12 cellular contexts compared by ENCODE assay signal in genomic region chr3:157533298-157533870, GRCh38. TPM values are rescaled to one million over a fixed set of nuclear protein-coding genes. Genes with fewer than 3 reads are reported as not detected.
A peak's percentile ranks its signal among the peaks of the same experiment; 100 is the strongest.
DNase-seq lines count a peak whose midpoint lies in the region; ATAC-seq, FAIRE-seq and TF ChIP-seq lines count a peak whose summit lies in the region.
"Had no signal": no experiment of that assay in that cellular context is flagged by ENCODE, and none has a peak within 500 bp of the region (broad histone marks: within the 10 kb centered on the region; RNA-seq: fewer than 3 reads in every experiment).

No MANE protein-coding gene starts in this region.

- ATAC-seq in HG03565 (IDR thresholded peaks at IDR 0.05; ENCODE audit: unreplicated experiment) = no peak
- ATAC-seq: CD8-positive, alpha-beta T cell; naive thymus-derived CD8-positive, alpha-beta T cell had no signal

- no peak for TF ChIP-seq CTCF in BJ (IDR thresholded peaks at IDR 0.05; ENCODE audit: insufficient read depth, low read depth, low read length)
- no peak for TF ChIP-seq CTCF in bronchial epithelial cell (IDR thresholded peaks at IDR 0.05; ENCODE audit: insufficient read depth, low read length, severe bottlenecking)

- peak; percentile 51 for DNase-seq in BJ (ENCODE audit: low read depth)
- DNase-seq in NCI-H226 = peak; percentile 70
- peak; percentile 73 for DNase-seq in bronchial epithelial cell (ENCODE audit: low read depth)
- DNase-seq in mesendoderm = no peak
- DNase-seq in NCI-H446 treated with DMSO at 0.1 percent for 48 hours (lab: John Stamatoyannopoulos, UW) = no peak
- DNase-seq in occipital lobe (lab: John Stamatoyannopoulos, UW) = no peak
- DNase-seq in KBM-7 = no peak
- DNase-seq: activated B cell treated with CpG ODN at 0.5 μM for 24 hours; CD8-positive, alpha-beta T cell had no signal

- H2BK120ac ChIP-seq in mesendoderm (ENCODE audit: low read depth, low read length) = no peak overlapping the region

- H3K36me3 ChIP-seq in BJ (ENCODE audit: control insufficient read depth, insufficient read depth, low read length) = no peaks in the 10 kb centered on the region
- no peaks in the 10 kb centered on the region for H3K36me3 ChIP-seq in bronchial epithelial cell (ENCODE audit: control insufficient read depth, insufficient read depth, low read length)
- no peaks in the 10 kb centered on the region for H3K36me3 ChIP-seq in mesendoderm (ENCODE audit: control insufficient read depth, insufficient read depth, low read length)

- H3K4ac ChIP-seq in mesendoderm (ENCODE audit: low read depth, low read length) = no peak overlapping the region

- no peaks in the 10 kb centered on the region for H3K79me1 ChIP-seq in mesendoderm (ENCODE audit: low read length)

- H3K4me3 ChIP-seq in BJ (ENCODE audit: low read depth, low read length) = peak overlapping the region; percentile 28
- H3K4me3 ChIP-seq in bronchial epithelial cell (ENCODE audit: low read depth, low read length) = no peak overlapping the region
- H3K4me3 ChIP-seq in mesendoderm (ENCODE audit: low read length) = no peak overlapping the region

- WGBS in mesendoderm (ENCODE audit: extremely low coverage, insufficient coverage, low lambda C conversion rate) = no CpG with 5 or more reads among the region's 8 CpGs

- no peak overlapping the region for H3K4me2 ChIP-seq in mesendoderm (ENCODE audit: low read length)

- no peak overlapping the region for H3K18ac ChIP-seq in mesendoderm (ENCODE audit: low read length)

- no peak overlapping the region for H3K23ac ChIP-seq in mesendoderm (ENCODE audit: low read length)

- in situ Hi-C loops in KBM-7 (cut with MboI; ENCODE audit: low pct_unique_long_range_greater_than_20kb, low sequenced_read_pairs) = no loop called here

- POLR2A ChIA-PET in BJ (lab: Charles Lee) = interaction anchor here (0.5 to 1.2 kb wide), 2 partner anchors 39 to 169 kb away, joined by 5 to 13 read pairs; no protein-coding TSS in a partner anchor

- H4K8ac ChIP-seq in mesendoderm (ENCODE audit: low read depth, low read length) = no peak overlapping the region

- H3K4me1 ChIP-seq in mesendoderm (ENCODE audit: control insufficient read depth, low read depth, low read length) = peaks cover 2% of the 10 kb centered on the region

- no peak overlapping the region for H2AK5ac ChIP-seq in mesendoderm (ENCODE audit: low read length)

- H4K5ac ChIP-seq in mesendoderm (ENCODE audit: low read length) = no peak overlapping the region

- H3K9ac ChIP-seq in mesendoderm (ENCODE audit: low read length) = no peak overlapping the region

- no peak overlapping the region for H2BK15ac ChIP-seq in mesendoderm (replicated peaks; ENCODE audit: low read depth)

- FAIRE-seq in bronchial epithelial cell (lab: Jason Lieb, UNC) = no peak

- H3K56ac ChIP-seq in mesendoderm (ENCODE audit: low read length) = peak overlapping the region; percentile 20

- H2BK5ac ChIP-seq in mesendoderm (ENCODE audit: low read length) = no peak overlapping the region

- CTCF ChIA-PET in BJ (lab: Yijun Ruan, JAX) = interaction anchor here (0.6 to 5.1 kb wide), 33 partner anchors 10 to 1000 kb away, joined by 3 to 87 read pairs (median 4); no protein-coding TSS in a partner anchor

- H3K27me3 ChIP-seq in BJ (ENCODE audit: control insufficient read depth, insufficient read depth, low read length) = no peaks in the 10 kb centered on the region
- H3K27me3 ChIP-seq in bronchial epithelial cell (ENCODE audit: control insufficient read depth, insufficient read depth, low read length) = no peaks in the 10 kb centered on the region
- no peaks in the 10 kb centered on the region for H3K27me3 ChIP-seq in mesendoderm (ENCODE audit: insufficient read depth, low read length, poor library complexity)

- H3K27ac ChIP-seq in mesendoderm (ENCODE audit: low read depth, low read length) = no peak overlapping the region

- H3K79me2 ChIP-seq in mesendoderm (ENCODE audit: control insufficient read depth, insufficient read depth, low read length) = no peaks in the 10 kb centered on the region

RNA-seq across cellular contexts. Expression of gene VEPH1, which starts 30.2 kb away (rescaled TPM):
- 17.9 and 27.8 TPM in 2 replicates for polyA plus RNA-seq in BJ (2011; rRNA removed)
- 24.2 and 27.3 TPM in 2 replicates for polyA minus RNA-seq in BJ (2011; rRNA and poly(A)+ RNA removed)
- total RNA-seq in bronchial epithelial cell = 0.64 and 1.3 TPM in 2 replicates
- 4.3 TPM for polyA plus RNA-seq in mesendoderm (2013, experiment 1 of 2)
- polyA plus RNA-seq in mesendoderm (2013, experiment 2 of 2) = 4.6 TPM
- total RNA-seq in occipital lobe = 9.2 TPM
- total RNA-seq: activated B cell treated with CpG ODN at 0.5 μM for 24 hours; activated T-helper 17 cell treated with anti-CD3 and anti-CD28 coated beads, Interleukin-2, amount 50 U/mL, for 72 hours; CD8-positive, alpha-beta T cell; naive thymus-derived CD8-positive, alpha-beta T cell had no signal
- polyA plus RNA-seq: naive thymus-derived CD8-positive, alpha-beta T cell had no signal

Comparison
In these comparisons a context has a peak if more than half of its experiments do, and no peak if none do; other contexts are left out.
1. DNase-seq: peak in BJ (single experiment), NCI-H226 (single experiment) and bronchial epithelial cell (single experiment); none in mesendoderm (single experiment), NCI-H446 treated with DMSO at 0.1 percent for 48 hours (single experiment), occipital lobe (single experiment) and KBM-7 (single experiment).